8 cellular contexts compared by ENCODE assay signal in genomic region chr16:50066482-50067289, GRCh38. TPM values are rescaled to one million over a fixed set of nuclear protein-coding genes. Genes with fewer than 3 reads are reported as not detected.
DNase-seq lines count a peak whose midpoint lies in the region; ATAC-seq, FAIRE-seq and TF ChIP-seq lines count a peak whose summit lies in the region.

No MANE protein-coding gene starts in this region.

- H3K36me3 ChIP-seq in HEK293 (ENCODE audit: control insufficient read depth in 2 of 2, insufficient read depth in 1 of 2, low read length in 2 of 2) (peaks cover 7 to 40% of the 10 kb centered on the region in 2 experiments; a peak in 2 of 3 replicates), small intestine (ENCODE audit: control insufficient read depth in 2 of 2, insufficient read depth in 2 of 2, low read length in 2 of 2) (no peaks in the 10 kb centered on the region)

- no peak for TF ChIP-seq POLR2A in GM18505 (IDR thresholded peaks at IDR 0.05; ENCODE audit: borderline replicate concordance, extremely low read depth, insufficient read depth, insufficient read length)

- FAIRE-seq in small intestine (lab: Jason Lieb, UNC) = no peak

- peak overlapping the region; percentile 98 for H3K4me3 ChIP-seq in HEK293 (ENCODE audit: low read depth, low read length)
- peak overlapping the region; percentile 72 for H3K4me3 ChIP-seq in right cardiac atrium (ENCODE audit: low read length)
- H3K4me3 ChIP-seq in small intestine (ENCODE audit: low read depth in 1 of 2, low read length in 2 of 2) = peak overlapping the region; percentile 75 to 85

- TF ChIP-seq CTCF in HEK293 (tag by site-specific recombination; IDR thresholded peaks at IDR 0.05) = no peak

- POLR2A ChIA-PET in HEK293 (lab: Yijun Ruan, JAX) = interaction anchor here (0.6 to 1.6 kb wide), 13 partner anchors 10 to 1642 kb away, joined by 3 to 14 read pairs (median 4); partner anchors contain the start of genes CNEP1R1 and TENT4B

- H3K27ac ChIP-seq in HEK293 (ENCODE audit: extremely low read depth, low read depth, low read length) = peak overlapping the region; percentile 97; the same call in 1 of the 2 replicates
- peak overlapping the region; percentile 16 for H3K27ac ChIP-seq in right cardiac atrium (ENCODE audit: low read length)
- peak overlapping the region; percentile 5 to 99 for H3K27ac ChIP-seq in small intestine (ENCODE audit: low read depth in 1 of 2, low read length in 1 of 2)

- no peaks in the 10 kb centered on the region for H3K27me3 Mint-ChIP-seq in T-helper 2 cell treated with Interferon-gamma antibody and Interleukin-4, amounts not matched to agents 5 μg/mL and 100 μg/mL, for 36 hours (ENCODE audit: low read depth)

- DNase-seq in T-helper 2 cell treated with Interferon-gamma antibody and Interleukin-4, amounts not matched to agents 5 μg/mL and 100 μg/mL, for 36 hours (ENCODE audit: low spot score) = no peak
- DNase-seq in right cardiac atrium = no peak
- DNase-seq in small intestine = no peak
- no peak for DNase-seq in iPS-NIHi11 (ENCODE audit: low spot score)
- DNase-seq in SW 1271 (lab: John Stamatoyannopoulos, UW) = no peak

- H3K27ac Mint-ChIP-seq in T-helper 2 cell treated with Interferon-gamma antibody and Interleukin-4, amounts not matched to agents 5 μg/mL and 100 μg/mL, for 36 hours = peak overlapping the region; percentile 88

- peaks cover 32% of the 10 kb centered on the region for H3K4me1 Mint-ChIP-seq in T-helper 2 cell treated with Interferon-gamma antibody and Interleukin-4, amounts not matched to agents 5 μg/mL and 100 μg/mL, for 36 hours (ENCODE audit: low read depth)

- peaks cover 19% of the 10 kb centered on the region for H3K36me3 Mint-ChIP-seq in T-helper 2 cell treated with Interferon-gamma antibody and Interleukin-4, amounts not matched to agents 5 μg/mL and 100 μg/mL, for 36 hours (ENCODE audit: low read depth)

- H3K4me1 ChIP-seq in HEK293 (ENCODE audit: control insufficient read depth, insufficient read depth, low read length) (no peaks in the 10 kb centered on the region), right cardiac atrium (ENCODE audit: control insufficient read depth, insufficient read depth, low read length) (peaks cover 6% of the 10 kb centered on the region), small intestine (ENCODE audit: control insufficient read depth in 2 of 2, insufficient read depth in 1 of 2, low read depth in 1 of 2, low read length in 1 of 2) (no peaks in the 10 kb centered on the region)

- no peaks in the 10 kb centered on the region for H3K9me3 Mint-ChIP-seq in T-helper 2 cell treated with Interferon-gamma antibody and Interleukin-4, amounts not matched to agents 5 μg/mL and 100 μg/mL, for 36 hours

- ATAC-seq in right cardiac atrium (no peak), GM18505 (IDR thresholded peaks at IDR 0.05; ENCODE audit: unreplicated experiment) (no peak), HG02623 (IDR thresholded peaks at IDR 0.05; ENCODE audit: unreplicated experiment) (no peak)

- no peaks in the 10 kb centered on the region for H3K9me3 ChIP-seq in HEK293 (ENCODE audit: control insufficient read depth, insufficient read depth, low read depth, low read length)
- no peaks in the 10 kb centered on the region for H3K9me3 ChIP-seq in right cardiac atrium (ENCODE audit: control insufficient read depth, low read length)
- H3K9me3 ChIP-seq in small intestine (ENCODE audit: control insufficient read depth, low read depth) = no peaks in the 10 kb centered on the region

- peak overlapping the region; percentile 80 for H3K4me3 Mint-ChIP-seq in T-helper 2 cell treated with Interferon-gamma antibody and Interleukin-4, amounts not matched to agents 5 μg/mL and 100 μg/mL, for 36 hours

- 26% methylated on average over 34 of the region's 34 CpGs for WGBS in right cardiac atrium
- WGBS in small intestine, 3 donors = 21 to 25% (median 24%) methylated on average over 31 to 34 of the region's 34 CpGs

- H3K27me3 ChIP-seq in right cardiac atrium (ENCODE audit: control insufficient read depth, insufficient read depth) = no peaks in the 10 kb centered on the region
- no peaks in the 10 kb centered on the region for H3K27me3 ChIP-seq in small intestine (ENCODE audit: control insufficient read depth in 2 of 2, insufficient read depth in 2 of 2, low read length in 2 of 2)

- intact Hi-C loops in right cardiac atrium (cut with DNase I) = no loop called here

- CTCF ChIA-PET in HEK293 (lab: Yijun Ruan, JAX) = interaction anchor here (0.5 to 5.0 kb wide), 14 partner anchors 12 to 443 kb away, joined by 3 to 70 read pairs (median 4); partner anchors contain the start of gene CNEP1R1

TF ChIP-seq in HEK293, 187 proteins besides CTCF, POLR2A, EP300 and RAD21:
- TF ChIP-seq ZNF335 (tag by site-specific recombination; conservative IDR thresholded peaks at IDR 0.05) (peak; percentile 86), ZNF121 (tag by site-specific recombination; IDR thresholded peaks at IDR 0.05) (peak; percentile 94), ZNF501 (tag by site-specific recombination; IDR thresholded peaks at IDR 0.05) (no peak), ZNF560 (tag by site-specific recombination; IDR thresholded peaks at IDR 0.05; ENCODE audit: borderline replicate concordance) (no peak), ZNF660 (tag by site-specific recombination; IDR thresholded peaks at IDR 0.05) (peak; percentile 29; the same call in 1 of the 2 replicates), YY1 (tag by site-specific recombination; IDR thresholded peaks at IDR 0.05) (no peak), ZNF561 (tag by site-specific recombination; IDR thresholded peaks at IDR 0.05; ENCODE audit: borderline replicate concordance) (peak; percentile 72; the same call in 1 of the 2 replicates), IKZF3 (tag by site-specific recombination; IDR thresholded peaks at IDR 0.05) (no peak), ZNF792 (tag by site-specific recombination; IDR thresholded peaks at IDR 0.05) (no peak), ZNF341 (tag by site-specific recombination; IDR thresholded peaks at IDR 0.05; ENCODE audit: low read depth) (no peak), ZSCAN30 (tag by site-specific recombination; IDR thresholded peaks at IDR 0.05) (peak; percentile 31; the same call in 1 of the 2 replicates), ZNF366 (tag by site-specific recombination; conservative IDR thresholded peaks at IDR 0.05) (no peak), ZNF146 (tag by site-specific recombination; IDR thresholded peaks at IDR 0.05) (no peak)

RNA-seq across cellular contexts. Expression of gene HEATR3, which starts 0.9 kb away (rescaled TPM):
- total RNA-seq in right cardiac atrium = 10 to 100 TPM in 3 of 4 donors, 1 to 10 TPM in 1; 10.0 to 16.1 (median 11.9) TPM
- polyA plus RNA-seq in right cardiac atrium (4.0 TPM), small intestine (10 to 100 TPM; 11.9 to 14.3 (median 12.3) TPM)

RNA-seq across cellular contexts. Expression of gene CNEP1R1, which starts 41.7 kb away (rescaled TPM):
- total RNA-seq in right cardiac atrium = 10 to 100 TPM; 14.1 to 20.6 (median 19.1) TPM
- polyA plus RNA-seq in right cardiac atrium = 14.9 TPM
- 1 to 10 TPM; 6.8 to 7.6 (median 7.3) TPM for polyA plus RNA-seq in small intestine

Comparison
In these comparisons a context has a peak if more than half of its experiments do, and no peak if none do; other contexts are left out.
1. H3K27ac ChIP-seq: peak in every context shown above with its lines; median percentile 97 in HEK293; 52 in small intestine; 16 in right cardiac atrium.